In the genomic region with DNA sequence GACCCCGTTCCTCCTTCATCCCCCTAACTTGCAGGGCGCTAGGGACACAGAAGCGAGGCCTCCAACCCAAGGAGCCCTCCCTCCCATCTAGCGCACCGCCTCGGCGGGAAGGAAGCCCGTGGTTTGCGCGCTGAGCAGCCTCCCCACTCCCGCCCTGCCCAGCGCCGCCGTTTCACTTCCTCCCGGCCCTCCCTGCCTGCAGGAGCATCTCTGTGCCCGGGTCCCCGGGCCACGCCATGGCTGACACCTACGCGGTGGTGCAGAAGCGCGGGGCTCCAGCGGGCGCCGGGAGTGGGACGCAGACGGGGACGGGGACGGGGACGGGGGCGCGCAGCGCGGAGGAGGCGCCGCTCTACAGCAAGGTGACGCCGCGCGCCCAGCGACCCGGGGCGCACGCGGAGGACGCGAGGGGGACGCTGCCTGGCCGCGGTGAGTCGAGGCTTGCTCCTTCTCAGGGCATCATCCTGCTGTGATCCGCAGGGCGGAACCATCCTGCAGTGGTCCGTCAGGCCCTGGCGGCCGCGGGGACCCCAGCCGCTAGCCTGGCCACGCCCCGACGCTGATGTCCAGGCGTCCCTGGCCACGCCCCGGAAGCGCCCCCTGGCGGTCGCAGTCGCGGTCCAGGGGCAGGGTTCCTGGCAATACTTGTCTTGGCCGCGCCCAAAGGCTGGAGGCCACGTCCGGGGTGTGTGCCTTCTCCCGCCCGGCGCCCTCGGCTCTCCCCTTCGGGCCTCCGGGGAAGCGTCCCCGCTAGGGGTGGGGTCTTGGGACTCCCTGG, we compare ENCODE assay signal across 1 cellular context.
A peak's percentile ranks its signal among the peaks of the same experiment; 100 is the strongest.
TF ChIP-seq lines count a peak whose summit lies in the region.

No MANE protein-coding gene starts in this region.

TF ChIP-seq in K562, 482 proteins besides CTCF, POLR2A, EP300 and RAD21 (continued from another document and continues in another):
- TF ChIP-seq, protein P1, sequence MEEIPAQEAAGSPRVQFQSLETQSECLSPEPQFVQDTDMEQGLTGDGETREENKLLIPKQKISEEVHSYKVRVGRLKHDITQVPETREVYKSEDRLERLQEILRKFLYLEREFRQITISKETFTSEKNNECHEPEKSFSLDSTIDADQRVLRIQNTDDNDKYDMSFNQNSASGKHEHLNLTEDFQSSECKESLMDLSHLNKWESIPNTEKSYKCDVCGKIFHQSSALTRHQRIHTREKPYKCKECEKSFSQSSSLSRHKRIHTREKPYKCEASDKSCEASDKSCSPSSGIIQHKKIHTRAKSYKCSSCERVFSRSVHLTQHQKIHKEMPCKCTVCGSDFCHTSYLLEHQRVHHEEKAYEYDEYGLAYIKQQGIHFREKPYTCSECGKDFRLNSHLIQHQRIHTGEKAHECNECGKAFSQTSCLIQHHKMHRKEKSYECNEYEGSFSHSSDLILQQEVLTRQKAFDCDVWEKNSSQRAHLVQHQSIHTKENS (CRISPR knock-in tag; IDR thresholded peaks at IDR 0.05): no peak
- TF ChIP-seq KLF16 (IDR thresholded peaks at IDR 0.05) (no peak), ZNF75A (CRISPR knock-in tag; IDR thresholded peaks at IDR 0.05) (no peak), ZNF717 (CRISPR knock-in tag; IDR thresholded peaks at IDR 0.05) (no peak), NONO (IDR thresholded peaks at IDR 0.05; ENCODE audit: low read depth in 2 of 2, low read length in 1 of 2) (peak; percentile 28 to 87; a peak in 1 of 4 replicates), ZNF507 (tag; conservative IDR thresholded peaks at IDR 0.05) (no peak), HNRNPL (IDR thresholded peaks at IDR 0.05; ENCODE audit: low read depth, low read length) (peak; percentile 97), EZH2 (IDR thresholded peaks at IDR 0.05; ENCODE audit: borderline replicate concordance, low read depth, low read length) (no peak), HDAC2 (IDR thresholded peaks at IDR 0.05) (0 out of 2 replicates have a peak, but pooled peaks have one; percentile 47), NR1H2 (CRISPR knock-in tag; IDR thresholded peaks at IDR 0.05) (peak; percentile 85; the same call in 1 of the 2 replicates), SMAD4 (CRISPR knock-in tag; conservative IDR thresholded peaks at IDR 0.05) (peak; percentile 77), ZC3H4 (CRISPR knock-in tag; IDR thresholded peaks at IDR 0.05; ENCODE audit: borderline replicate concordance) (no peak), SAP30 (IDR thresholded peaks at IDR 0.05; ENCODE audit: borderline replicate concordance, insufficient read depth, low read depth, low read length, poor library complexity, severe bottlenecking) (peak; percentile 57), RBM39 (optimal IDR thresholded peaks at IDR 0.05; ENCODE audit: low read depth, low read length) (no peak), CHD1 (IDR thresholded peaks at IDR 0.05; ENCODE audit: low read length) (peak; percentile 78), RFX5 (IDR thresholded peaks at IDR 0.05; ENCODE audit: low read depth, low read length) (no peak), ZNF780A (CRISPR knock-in tag; IDR thresholded peaks at IDR 0.05) (no peak), HMG20B (CRISPR knock-in tag; IDR thresholded peaks at IDR 0.05) (no peak), PURB (CRISPR knock-in tag; IDR thresholded peaks at IDR 0.05; ENCODE audit: low read depth) (no peak), FUS (optimal IDR thresholded peaks at IDR 0.05; ENCODE audit: low read depth, low read length) (peak; percentile 36), GATAD2B (IDR thresholded peaks at IDR 0.05; ENCODE audit: borderline replicate concordance) (peak; percentile 83; the same call in 1 of the 2 replicates), SIX5 (IDR thresholded peaks at IDR 0.05; ENCODE audit: borderline replicate concordance in 1 of 2, insufficient read depth in 1 of 2, low read depth in 1 of 2, low read length in 2 of 2) (no peak), ZNF445 (CRISPR knock-in tag; IDR thresholded peaks at IDR 0.05; ENCODE audit: low read depth) (no peak), ZNF121 (CRISPR knock-in tag; conservative IDR thresholded peaks at IDR 0.05) (0 out of 2 replicates have a peak, but pooled peaks have one; percentile 5)
- TF ChIP-seq, protein P2, sequence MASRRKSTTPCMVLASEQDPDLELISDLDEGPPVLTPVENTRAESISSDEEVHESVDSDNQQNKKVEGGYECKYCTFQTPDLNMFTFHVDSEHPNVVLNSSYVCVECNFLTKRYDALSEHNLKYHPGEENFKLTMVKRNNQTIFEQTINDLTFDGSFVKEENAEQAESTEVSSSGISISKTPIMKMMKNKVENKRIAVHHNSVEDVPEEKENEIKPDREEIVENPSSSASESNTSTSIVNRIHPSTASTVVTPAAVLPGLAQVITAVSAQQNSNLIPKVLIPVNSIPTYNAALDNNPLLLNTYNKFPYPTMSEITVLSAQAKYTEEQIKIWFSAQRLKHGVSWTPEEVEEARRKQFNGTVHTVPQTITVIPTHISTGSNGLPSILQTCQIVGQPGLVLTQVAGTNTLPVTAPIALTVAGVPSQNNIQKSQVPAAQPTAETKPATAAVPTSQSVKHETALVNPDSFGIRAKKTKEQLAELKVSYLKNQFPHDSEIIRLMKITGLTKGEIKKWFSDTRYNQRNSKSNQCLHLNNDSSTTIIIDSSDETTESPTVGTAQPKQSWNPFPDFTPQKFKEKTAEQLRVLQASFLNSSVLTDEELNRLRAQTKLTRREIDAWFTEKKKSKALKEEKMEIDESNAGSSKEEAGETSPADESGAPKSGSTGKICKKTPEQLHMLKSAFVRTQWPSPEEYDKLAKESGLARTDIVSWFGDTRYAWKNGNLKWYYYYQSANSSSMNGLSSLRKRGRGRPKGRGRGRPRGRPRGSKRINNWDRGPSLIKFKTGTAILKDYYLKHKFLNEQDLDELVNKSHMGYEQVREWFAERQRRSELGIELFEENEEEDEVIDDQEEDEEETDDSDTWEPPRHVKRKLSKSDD (conservative IDR thresholded peaks at IDR 0.05; ENCODE audit: low read length): no peak
- TF ChIP-seq, protein P3, sequence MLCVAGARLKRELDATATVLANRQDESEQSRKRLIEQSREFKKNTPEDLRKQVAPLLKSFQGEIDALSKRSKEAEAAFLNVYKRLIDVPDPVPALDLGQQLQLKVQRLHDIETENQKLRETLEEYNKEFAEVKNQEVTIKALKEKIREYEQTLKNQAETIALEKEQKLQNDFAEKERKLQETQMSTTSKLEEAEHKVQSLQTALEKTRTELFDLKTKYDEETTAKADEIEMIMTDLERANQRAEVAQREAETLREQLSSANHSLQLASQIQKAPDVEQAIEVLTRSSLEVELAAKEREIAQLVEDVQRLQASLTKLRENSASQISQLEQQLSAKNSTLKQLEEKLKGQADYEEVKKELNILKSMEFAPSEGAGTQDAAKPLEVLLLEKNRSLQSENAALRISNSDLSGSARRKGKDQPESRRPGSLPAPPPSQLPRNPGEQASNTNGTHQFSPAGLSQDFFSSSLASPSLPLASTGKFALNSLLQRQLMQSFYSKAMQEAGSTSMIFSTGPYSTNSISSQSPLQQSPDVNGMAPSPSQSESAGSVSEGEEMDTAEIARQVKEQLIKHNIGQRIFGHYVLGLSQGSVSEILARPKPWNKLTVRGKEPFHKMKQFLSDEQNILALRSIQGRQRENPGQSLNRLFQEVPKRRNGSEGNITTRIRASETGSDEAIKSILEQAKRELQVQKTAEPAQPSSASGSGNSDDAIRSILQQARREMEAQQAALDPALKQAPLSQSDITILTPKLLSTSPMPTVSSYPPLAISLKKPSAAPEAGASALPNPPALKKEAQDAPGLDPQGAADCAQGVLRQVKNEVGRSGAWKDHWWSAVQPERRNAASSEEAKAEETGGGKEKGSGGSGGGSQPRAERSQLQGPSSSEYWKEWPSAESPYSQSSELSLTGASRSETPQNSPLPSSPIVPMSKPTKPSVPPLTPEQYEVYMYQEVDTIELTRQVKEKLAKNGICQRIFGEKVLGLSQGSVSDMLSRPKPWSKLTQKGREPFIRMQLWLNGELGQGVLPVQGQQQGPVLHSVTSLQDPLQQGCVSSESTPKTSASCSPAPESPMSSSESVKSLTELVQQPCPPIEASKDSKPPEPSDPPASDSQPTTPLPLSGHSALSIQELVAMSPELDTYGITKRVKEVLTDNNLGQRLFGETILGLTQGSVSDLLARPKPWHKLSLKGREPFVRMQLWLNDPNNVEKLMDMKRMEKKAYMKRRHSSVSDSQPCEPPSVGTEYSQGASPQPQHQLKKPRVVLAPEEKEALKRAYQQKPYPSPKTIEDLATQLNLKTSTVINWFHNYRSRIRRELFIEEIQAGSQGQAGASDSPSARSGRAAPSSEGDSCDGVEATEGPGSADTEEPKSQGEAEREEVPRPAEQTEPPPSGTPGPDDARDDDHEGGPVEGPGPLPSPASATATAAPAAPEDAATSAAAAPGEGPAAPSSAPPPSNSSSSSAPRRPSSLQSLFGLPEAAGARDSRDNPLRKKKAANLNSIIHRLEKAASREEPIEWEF (CRISPR knock-in tag; IDR thresholded peaks at IDR 0.05): no peak
- TF ChIP-seq, protein P4, sequence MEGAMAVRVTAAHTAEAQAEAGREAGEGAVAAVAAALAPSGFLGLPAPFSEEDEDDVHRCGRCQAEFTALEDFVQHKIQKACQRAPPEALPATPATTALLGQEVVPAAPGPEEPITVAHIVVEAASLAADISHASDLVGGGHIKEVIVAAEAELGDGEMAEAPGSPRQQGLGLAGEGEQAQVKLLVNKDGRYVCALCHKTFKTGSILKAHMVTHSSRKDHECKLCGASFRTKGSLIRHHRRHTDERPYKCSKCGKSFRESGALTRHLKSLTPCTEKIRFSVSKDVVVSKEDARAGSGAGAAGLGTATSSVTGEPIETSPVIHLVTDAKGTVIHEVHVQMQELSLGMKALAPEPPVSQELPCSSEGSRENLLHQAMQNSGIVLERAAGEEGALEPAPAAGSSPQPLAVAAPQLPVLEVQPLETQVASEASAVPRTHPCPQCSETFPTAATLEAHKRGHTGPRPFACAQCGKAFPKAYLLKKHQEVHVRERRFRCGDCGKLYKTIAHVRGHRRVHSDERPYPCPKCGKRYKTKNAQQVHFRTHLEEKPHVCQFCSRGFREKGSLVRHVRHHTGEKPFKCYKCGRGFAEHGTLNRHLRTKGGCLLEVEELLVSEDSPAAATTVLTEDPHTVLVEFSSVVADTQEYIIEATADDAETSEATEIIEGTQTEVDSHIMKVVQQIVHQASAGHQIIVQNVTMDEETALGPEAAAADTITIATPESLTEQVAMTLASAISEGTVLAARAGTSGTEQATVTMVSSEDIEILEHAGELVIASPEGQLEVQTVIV (CRISPR knock-in tag; IDR thresholded peaks at IDR 0.05; ENCODE audit: borderline replicate concordance): no peak
- TF ChIP-seq, protein P5, sequence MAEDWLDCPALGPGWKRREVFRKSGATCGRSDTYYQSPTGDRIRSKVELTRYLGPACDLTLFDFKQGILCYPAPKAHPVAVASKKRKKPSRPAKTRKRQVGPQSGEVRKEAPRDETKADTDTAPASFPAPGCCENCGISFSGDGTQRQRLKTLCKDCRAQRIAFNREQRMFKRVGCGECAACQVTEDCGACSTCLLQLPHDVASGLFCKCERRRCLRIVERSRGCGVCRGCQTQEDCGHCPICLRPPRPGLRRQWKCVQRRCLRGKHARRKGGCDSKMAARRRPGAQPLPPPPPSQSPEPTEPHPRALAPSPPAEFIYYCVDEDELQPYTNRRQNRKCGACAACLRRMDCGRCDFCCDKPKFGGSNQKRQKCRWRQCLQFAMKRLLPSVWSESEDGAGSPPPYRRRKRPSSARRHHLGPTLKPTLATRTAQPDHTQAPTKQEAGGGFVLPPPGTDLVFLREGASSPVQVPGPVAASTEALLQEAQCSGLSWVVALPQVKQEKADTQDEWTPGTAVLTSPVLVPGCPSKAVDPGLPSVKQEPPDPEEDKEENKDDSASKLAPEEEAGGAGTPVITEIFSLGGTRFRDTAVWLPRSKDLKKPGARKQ (CRISPR knock-in tag; IDR thresholded peaks at IDR 0.05): no peak
- TF ChIP-seq, protein P6, sequence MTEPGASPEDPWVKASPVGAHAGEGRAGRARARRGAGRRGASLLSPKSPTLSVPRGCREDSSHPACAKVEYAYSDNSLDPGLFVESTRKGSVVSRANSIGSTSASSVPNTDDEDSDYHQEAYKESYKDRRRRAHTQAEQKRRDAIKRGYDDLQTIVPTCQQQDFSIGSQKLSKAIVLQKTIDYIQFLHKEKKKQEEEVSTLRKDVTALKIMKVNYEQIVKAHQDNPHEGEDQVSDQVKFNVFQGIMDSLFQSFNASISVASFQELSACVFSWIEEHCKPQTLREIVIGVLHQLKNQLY (CRISPR knock-in tag; conservative IDR thresholded peaks at IDR 0.05): no peak
- TF ChIP-seq, protein P7, sequence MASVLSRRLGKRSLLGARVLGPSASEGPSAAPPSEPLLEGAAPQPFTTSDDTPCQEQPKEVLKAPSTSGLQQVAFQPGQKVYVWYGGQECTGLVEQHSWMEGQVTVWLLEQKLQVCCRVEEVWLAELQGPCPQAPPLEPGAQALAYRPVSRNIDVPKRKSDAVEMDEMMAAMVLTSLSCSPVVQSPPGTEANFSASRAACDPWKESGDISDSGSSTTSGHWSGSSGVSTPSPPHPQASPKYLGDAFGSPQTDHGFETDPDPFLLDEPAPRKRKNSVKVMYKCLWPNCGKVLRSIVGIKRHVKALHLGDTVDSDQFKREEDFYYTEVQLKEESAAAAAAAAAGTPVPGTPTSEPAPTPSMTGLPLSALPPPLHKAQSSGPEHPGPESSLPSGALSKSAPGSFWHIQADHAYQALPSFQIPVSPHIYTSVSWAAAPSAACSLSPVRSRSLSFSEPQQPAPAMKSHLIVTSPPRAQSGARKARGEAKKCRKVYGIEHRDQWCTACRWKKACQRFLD (CRISPR knock-in tag; IDR thresholded peaks at IDR 0.05): no peak
- TF ChIP-seq, protein P8, sequence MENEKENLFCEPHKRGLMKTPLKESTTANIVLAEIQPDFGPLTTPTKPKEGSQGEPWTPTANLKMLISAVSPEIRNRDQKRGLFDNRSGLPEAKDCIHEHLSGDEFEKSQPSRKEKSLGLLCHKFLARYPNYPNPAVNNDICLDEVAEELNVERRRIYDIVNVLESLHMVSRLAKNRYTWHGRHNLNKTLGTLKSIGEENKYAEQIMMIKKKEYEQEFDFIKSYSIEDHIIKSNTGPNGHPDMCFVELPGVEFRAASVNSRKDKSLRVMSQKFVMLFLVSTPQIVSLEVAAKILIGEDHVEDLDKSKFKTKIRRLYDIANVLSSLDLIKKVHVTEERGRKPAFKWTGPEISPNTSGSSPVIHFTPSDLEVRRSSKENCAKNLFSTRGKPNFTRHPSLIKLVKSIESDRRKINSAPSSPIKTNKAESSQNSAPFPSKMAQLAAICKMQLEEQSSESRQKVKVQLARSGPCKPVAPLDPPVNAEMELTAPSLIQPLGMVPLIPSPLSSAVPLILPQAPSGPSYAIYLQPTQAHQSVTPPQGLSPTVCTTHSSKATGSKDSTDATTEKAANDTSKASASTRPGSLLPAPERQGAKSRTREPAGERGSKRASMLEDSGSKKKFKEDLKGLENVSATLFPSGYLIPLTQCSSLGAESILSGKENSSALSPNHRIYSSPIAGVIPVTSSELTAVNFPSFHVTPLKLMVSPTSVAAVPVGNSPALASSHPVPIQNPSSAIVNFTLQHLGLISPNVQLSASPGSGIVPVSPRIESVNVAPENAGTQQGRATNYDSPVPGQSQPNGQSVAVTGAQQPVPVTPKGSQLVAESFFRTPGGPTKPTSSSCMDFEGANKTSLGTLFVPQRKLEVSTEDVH (IDR thresholded peaks at IDR 0.05; ENCODE audit: low read depth, partially characterized antibody): no peak
